Comparison of ENCODE assay signal across 3 cellular contexts in genomic region chr3:197136744-197137143, GRCh38.
TF ChIP-seq lines count a peak whose summit lies in the region.

No MANE protein-coding gene starts in this region.

TF ChIP-seq in HepG2, 621 proteins besides CTCF, POLR2A, EP300 and RAD21:
- no peak for TF ChIP-seq DDIT3 (CRISPR knock-in tag; IDR thresholded peaks at IDR 0.05)
- TF ChIP-seq CEBPB (IDR thresholded peaks at IDR 0.05; ENCODE audit: borderline replicate concordance, low read depth, low read length), result peak; percentile 71
- TF ChIP-seq NRL (CRISPR knock-in tag; IDR thresholded peaks at IDR 0.05; ENCODE audit: borderline replicate concordance), result no peak

TF ChIP-seq in IMR-90, 13 proteins besides CTCF, POLR2A, EP300 and RAD21:
- peak; percentile 77 for TF ChIP-seq CEBPB (IDR thresholded peaks at IDR 0.05; ENCODE audit: low read depth, low read length)
- no peak for TF ChIP-seq RFX5 (IDR thresholded peaks at IDR 0.05; ENCODE audit: low read depth, low read length)

TF ChIP-seq in K562, 482 proteins besides CTCF, POLR2A, EP300 and RAD21:
- TF ChIP-seq CEBPB (tag; IDR thresholded peaks at IDR 0.05), result peak; percentile 61
- TF ChIP-seq CEBPG (CRISPR knock-in tag; IDR thresholded peaks at IDR 0.05), result no peak
- peak; percentile 20 to 56; a peak in 2 of 4 replicates for TF ChIP-seq CEBPG (tag; conservative IDR thresholded peaks at IDR 0.05 in 1 of 2, IDR thresholded peaks at IDR 0.05 in 1 of 2)
- no peak for TF ChIP-seq SOX6 (IDR thresholded peaks at IDR 0.05)
